Comparison of ENCODE assay signal across 17 cellular contexts in genomic region chr10:60522617-60523016, GRCh38.
"Had no signal": no experiment of that assay in that cellular context is flagged by ENCODE, and none has a peak within 500 bp of the region (broad histone marks: within the 10 kb centered on the region; RNA-seq: fewer than 3 reads in every experiment).

No MANE protein-coding gene starts in this region.

- H3K4me1 Mint-ChIP-seq: activated B cell treated with CpG ODN at 0.5 μM for 24 hours had no signal

- H3K4me3 ChIP-seq: body of pancreas, lower lobe of right lung, mucosa of descending colon, thoracic aorta had no signal

- H3K9me3 Mint-ChIP-seq: central memory CD8-positive, alpha-beta T cell had no signal

- FAIRE-seq: urothelium cell line had no signal

- DNase-seq: activated B cell treated with CpG ODN at 0.5 μM for 24 hours; activated CD4-positive, alpha-beta T cell treated with anti-CD3 and anti-CD28 coated beads, Interleukin-2, amount 10 ng/mL, durations not matched to agents 24 days and 14 days; activated T-cell treated with anti-CD3 and anti-CD28 coated beads for 4 hours; effector memory CD8-positive, alpha-beta T cell; erythroblast; hippocampal formation; lower lobe of right lung; mucosa of descending colon; naive thymus-derived CD8-positive, alpha-beta T cell; stimulated activated CD4-positive, alpha-beta T cell treated with anti-CD3 and anti-CD28 coated beads, Interleukin-2, amount 100 ng/mL, for 48 hours had no signal

- H3K4me1 ChIP-seq: lower lobe of right lung had no signal

- H3K4me3 Mint-ChIP-seq: activated B cell treated with CpG ODN at 0.5 μM for 24 hours; activated CD4-positive, alpha-beta T cell treated with anti-CD3 and anti-CD28 coated beads, Interleukin-2, amount 10 ng/mL, durations not matched to agents 24 days and 14 days; activated naive CD4-positive, alpha-beta T cell treated with anti-CD3 and anti-CD28 coated beads for 36 hours; activated T-helper 17 cell treated with anti-CD3 and anti-CD28 coated beads, Interleukin-2, amount 50 U/mL, for 72 hours; central memory CD8-positive, alpha-beta T cell; effector memory CD8-positive, alpha-beta T cell; naive thymus-derived CD8-positive, alpha-beta T cell; stimulated activated naive CD8-positive, alpha-beta T cell treated with anti-CD3 and anti-CD28 coated beads, Interleukin-15, Interleukin-2, amounts not matched to agents 100 ng/mL and 50 ng/mL, for 24 hours had no signal

- H3K27ac ChIP-seq: body of pancreas, lower lobe of right lung, thoracic aorta had no signal

- ATAC-seq: effector memory CD8-positive, alpha-beta T cell; lower lobe of right lung; naive thymus-derived CD8-positive, alpha-beta T cell had no signal

- H3K27me3 ChIP-seq: body of pancreas had no signal

- H3K36me3 ChIP-seq: lower lobe of right lung, thoracic aorta had no signal

- H3K27me3 Mint-ChIP-seq: activated B cell treated with CpG ODN at 0.5 μM for 24 hours; activated CD4-positive, alpha-beta T cell treated with anti-CD3 and anti-CD28 coated beads, Interleukin-2, amount 10 ng/mL, durations not matched to agents 24 days and 14 days; activated T-helper 17 cell treated with anti-CD3 and anti-CD28 coated beads, Interleukin-2, amount 50 U/mL, for 72 hours; central memory CD8-positive, alpha-beta T cell; effector memory CD8-positive, alpha-beta T cell; naive thymus-derived CD8-positive, alpha-beta T cell; stimulated activated naive CD8-positive, alpha-beta T cell treated with anti-CD3 and anti-CD28 coated beads, Interleukin-15, Interleukin-2, amounts not matched to agents 100 ng/mL and 50 ng/mL, for 24 hours had no signal

- H3K9me3 ChIP-seq: body of pancreas, mucosa of descending colon, thoracic aorta had no signal

- H3K27ac Mint-ChIP-seq: activated B cell treated with CpG ODN at 0.5 μM for 24 hours; activated CD4-positive, alpha-beta T cell treated with anti-CD3 and anti-CD28 coated beads, Interleukin-2, amount 10 ng/mL, durations not matched to agents 24 days and 14 days; activated naive CD4-positive, alpha-beta T cell treated with anti-CD3 and anti-CD28 coated beads for 36 hours; activated T-helper 17 cell treated with anti-CD3 and anti-CD28 coated beads, Interleukin-2, amount 50 U/mL, for 72 hours; effector memory CD8-positive, alpha-beta T cell; naive thymus-derived CD8-positive, alpha-beta T cell; stimulated activated naive CD8-positive, alpha-beta T cell treated with anti-CD3 and anti-CD28 coated beads, Interleukin-15, Interleukin-2, amounts not matched to agents 100 ng/mL and 50 ng/mL, for 24 hours had no signal
